Comparison of ENCODE assay signal across 8 cellular contexts in genomic region chr11:113313601-113314000, GRCh38. TPM values are rescaled to one million over a fixed set of nuclear protein-coding genes. Genes with fewer than 3 reads are reported as not detected.
DNase-seq lines count a peak whose midpoint lies in the region; ATAC-seq and TF ChIP-seq lines count a peak whose summit lies in the region.

No MANE protein-coding gene starts in this region.

- peaks cover 20% of the 10 kb centered on the region for H3K36me3 ChIP-seq in left ventricle myocardium inferior
- H3K36me3 ChIP-seq in uterus: no peaks in the 10 kb centered on the region

- no peak for TF ChIP-seq POLR2A in uterus (IDR thresholded peaks at IDR 0.05)

- H3K9me3 ChIP-seq in left ventricle myocardium inferior (replicated peaks) (no peaks in the 10 kb centered on the region), right cardiac atrium (ENCODE audit: control insufficient read depth, low read length) (no peaks in the 10 kb centered on the region), uterus (no peaks in the 10 kb centered on the region)

- intact Hi-C loops in left ventricle myocardium inferior (cut with micrococcal nuclease): no loop called here
- intact Hi-C loops in right cardiac atrium (cut with DNase I): no loop called here
- intact Hi-C loops in uterus (cut with DNase I; ENCODE audit: low total_unique reads): no loop called here

- peak overlapping the region; percentile 91 for H3K27ac ChIP-seq in left ventricle myocardium inferior (replicated peaks)
- H3K27ac ChIP-seq in right cardiac atrium (ENCODE audit: low read length): no peak overlapping the region
- H3K27ac ChIP-seq in uterus: peak overlapping the region; percentile 84 to 86

- H3K36me3 Mint-ChIP-seq in activated naive CD4-positive, alpha-beta T cell treated with anti-CD3 and anti-CD28 coated beads, Interleukin-2, amount 50 U/mL, for 72 hours: peaks cover 16 to 21% of the 10 kb centered on the region in 2 donors
- peaks cover 13% of the 10 kb centered on the region for H3K36me3 Mint-ChIP-seq in memory B cell

- ATAC-seq in right cardiac atrium: no peak
- ATAC-seq in activated naive CD4-positive, alpha-beta T cell treated with anti-CD3 and anti-CD28 coated beads, Interleukin-2, amount 50 U/mL, for 72 hours: no peak
- no peak for ATAC-seq in memory B cell (ENCODE audit: low read depth)

- H3K27ac Mint-ChIP-seq in activated naive CD4-positive, alpha-beta T cell treated with anti-CD3 and anti-CD28 coated beads, Interleukin-2, amount 50 U/mL, for 72 hours: peak overlapping the region; percentile 77 to 88
- peak overlapping the region; percentile 96 for H3K27ac Mint-ChIP-seq in memory B cell

- TF ChIP-seq CTCF in left ventricle myocardium inferior (IDR thresholded peaks at IDR 0.05; ENCODE audit: borderline replicate concordance): no peak
- TF ChIP-seq CTCF in uterus (IDR thresholded peaks at IDR 0.05): no peak

- H3K27me3 ChIP-seq in left ventricle myocardium inferior (ENCODE audit: low read depth): no peaks in the 10 kb centered on the region
- H3K27me3 ChIP-seq in right cardiac atrium (ENCODE audit: control insufficient read depth, insufficient read depth): no peaks in the 10 kb centered on the region
- no peaks in the 10 kb centered on the region for H3K27me3 ChIP-seq in uterus

- peak overlapping the region; percentile 87 for H3K4me3 Mint-ChIP-seq in memory B cell

- peaks cover 0 to 9% of the 10 kb centered on the region in 2 donors for H3K9me3 Mint-ChIP-seq in activated naive CD4-positive, alpha-beta T cell treated with anti-CD3 and anti-CD28 coated beads, Interleukin-2, amount 50 U/mL, for 72 hours
- no peaks in the 10 kb centered on the region for H3K9me3 Mint-ChIP-seq in memory B cell

- no peak for DNase-seq in left ventricle myocardium inferior
- no peak for DNase-seq in right cardiac atrium
- DNase-seq in activated naive CD4-positive, alpha-beta T cell treated with anti-CD3 and anti-CD28 coated beads, Interleukin-2, amount 50 U/mL, for 72 hours (ENCODE audit: low spot score in 2 of 2): no peak
- no peak for DNase-seq in memory B cell (ENCODE audit: low spot score in 2 of 2)
- DNase-seq in uterus: no peak
- no peak for DNase-seq in C1 segment of cervical spinal cord (lab: John Stamatoyannopoulos, UW)
- no peak for DNase-seq in SHP77 (lab: John Stamatoyannopoulos, UW)
- no peak for DNase-seq in GF-D8 (lab: John Stamatoyannopoulos, UW)

- 93% methylated on average over 3 of the region's 3 CpGs for WGBS in right cardiac atrium

- H3K4me1 ChIP-seq in left ventricle myocardium inferior (peaks cover 21% of the 10 kb centered on the region), right cardiac atrium (ENCODE audit: control insufficient read depth, insufficient read depth, low read length) (no peaks in the 10 kb centered on the region), uterus (peaks cover 0 to 8% of the 10 kb centered on the region in 2 donors)

- H3K27me3 Mint-ChIP-seq in memory B cell: no peaks in the 10 kb centered on the region

- peaks cover 13% of the 10 kb centered on the region for H3K4me1 Mint-ChIP-seq in memory B cell

- peak overlapping the region; percentile 85 for H3K4me3 ChIP-seq in left ventricle myocardium inferior
- H3K4me3 ChIP-seq in right cardiac atrium (ENCODE audit: low read length): no peak overlapping the region
- peak overlapping the region in 1 of 2 donors; percentile 61 for H3K4me3 ChIP-seq in uterus

RNA-seq across cellular contexts. Expression of gene TTC12, which starts 0.8 kb away (rescaled TPM):
- total RNA-seq in left ventricle myocardium inferior: 5.5 TPM
- total RNA-seq in right cardiac atrium: 10 to 100 TPM in 2 of 4 donors, 1 to 10 TPM in 2; 5.0 to 10.9 (median 7.9) TPM
- 5.0 TPM for polyA plus RNA-seq in right cardiac atrium
- 10 to 100 TPM in 1 of 2 donors, 1 to 10 TPM in 1; 5.4 to 15.7 TPM for total RNA-seq in activated naive CD4-positive, alpha-beta T cell treated with anti-CD3 and anti-CD28 coated beads, Interleukin-2, amount 50 U/mL, for 72 hours
- total RNA-seq in uterus: 10 to 100 TPM in 2 of 4 donors, 1 to 10 TPM in 2; 2.4 to 27.5 (median 17.1) TPM
